ENCODE assay signal across 16 cellular contexts in the genomic region with DNA sequence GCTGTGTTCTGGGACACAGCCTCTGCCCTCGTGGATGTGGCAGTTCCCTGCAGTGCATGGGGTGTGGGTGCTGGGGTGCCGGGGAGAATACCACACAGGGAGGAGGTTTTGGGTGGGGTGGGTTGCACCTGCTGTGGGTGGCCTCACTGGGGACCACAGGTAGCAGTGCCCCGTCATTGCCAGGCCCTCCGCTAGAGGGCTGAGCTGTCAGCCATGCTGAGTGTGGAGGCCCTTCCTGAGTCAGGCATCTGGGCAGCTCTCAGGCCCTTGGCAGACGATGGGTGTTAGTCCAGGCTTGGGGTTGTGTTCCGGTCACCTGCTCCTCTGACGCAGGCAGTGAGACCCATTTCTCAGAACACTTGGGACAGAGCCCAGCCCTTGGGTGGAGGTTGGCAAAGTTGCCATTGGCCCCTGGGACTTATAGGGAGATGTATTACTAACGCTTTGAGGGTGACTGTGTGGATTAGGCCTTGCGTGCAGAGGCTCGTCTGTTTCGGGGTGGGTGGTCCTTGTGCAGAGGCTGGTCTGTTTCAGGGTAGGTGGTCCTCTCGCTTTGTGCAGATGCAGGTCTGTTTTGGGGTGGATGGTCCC. TPM values are rescaled to one million over a fixed set of nuclear protein-coding genes. Genes with fewer than 3 reads are reported as not detected.
DNase-seq lines count a peak whose midpoint lies in the region; ATAC-seq and TF ChIP-seq lines count a peak whose summit lies in the region.
"Had no signal": no experiment of that assay in that cellular context is flagged by ENCODE, and none has a peak within 500 bp of the region (broad histone marks: within the 10 kb centered on the region; RNA-seq: fewer than 3 reads in every experiment).

No MANE protein-coding gene starts in this region.

- H3K79me2 ChIP-seq in OCI-LY1 (ENCODE audit: insufficient read depth, low read length) = no peaks in the 10 kb centered on the region

- H4K20me1 ChIP-seq in OCI-LY1 (ENCODE audit: insufficient read depth, low read length) = no peaks in the 10 kb centered on the region

- TF ChIP-seq CTCF in OCI-LY1 (IDR thresholded peaks at IDR 0.05; ENCODE audit: low read length) = peak; percentile 64
- no peak for TF ChIP-seq CTCF in GM20000 (IDR thresholded peaks at IDR 0.05; ENCODE audit: extremely low read depth, missing control alignments)

- H2AFZ ChIP-seq in OCI-LY1 (ENCODE audit: low read length) = no peak overlapping the region

- H3K36me3 ChIP-seq in OCI-LY1 (ENCODE audit: insufficient read depth, low read length) = peaks cover 77% of the 10 kb centered on the region

- no peak overlapping the region for H3K4me2 ChIP-seq in OCI-LY1 (ENCODE audit: low read length)

- no peaks in the 10 kb centered on the region for H3K9me3 ChIP-seq in OCI-LY1 (ENCODE audit: low read length)
- H3K9me3 ChIP-seq: upper lobe of left lung had no signal

- peak; percentile 63 for DNase-seq in AG08396 (ENCODE audit: low spot score)
- DNase-seq in left lobe of liver (ENCODE audit: low spot score) = no peak
- DNase-seq in ecto neural progenitor cell (ENCODE audit: low spot score) = no peak
- no peak for DNase-seq in SKM-1 treated with dmso at 0.1 percent for 144 hours (lab: John Stamatoyannopoulos, UW; ENCODE audit: unreplicated experiment)
- DNase-seq in GM20000 (ENCODE audit: low spot score) = no peak
- DNase-seq in DMS79 (lab: John Stamatoyannopoulos, UW) = no peak
- DNase-seq: activated CD4-positive, alpha-beta T cell treated with anti-CD3 and anti-CD28 coated beads for 36 hours; activated T-cell treated with anti-CD3 and anti-CD28 coated beads, Interleukin-2, amount 50 U/mL, for 48 hours; anterior cingulate cortex; effector memory CD8-positive, alpha-beta T cell; mammary epithelial cell; NCI-H2171; stimulated activated CD4-positive, alpha-beta T cell treated with anti-CD3 and anti-CD28 coated beads, Interleukin-15, amount 100 ng/mL, for 24 hours; upper lobe of left lung had no signal

- no peak overlapping the region for H3K4me3 ChIP-seq in OCI-LY1 (ENCODE audit: low read depth, low read length, poor library complexity, severe bottlenecking)
- H3K4me3 ChIP-seq: upper lobe of left lung had no signal

- no peaks in the 10 kb centered on the region for H3K4me1 ChIP-seq in OCI-LY1 (ENCODE audit: insufficient read depth, low read length, severe bottlenecking)
- H3K4me1 ChIP-seq: upper lobe of left lung had no signal

- H3K27me3 ChIP-seq in OCI-LY1 (ENCODE audit: insufficient read depth, low read length) = no peaks in the 10 kb centered on the region
- H3K27me3 ChIP-seq: upper lobe of left lung had no signal

- ATAC-seq in esophagus mucosa (peak; percentile 97), left lobe of liver (peak; percentile 59)
- ATAC-seq: activated CD4-positive, alpha-beta T cell treated with anti-CD3 and anti-CD28 coated beads for 36 hours; effector memory CD8-positive, alpha-beta T cell had no signal

- no peak overlapping the region for H3K27ac ChIP-seq in OCI-LY1 (ENCODE audit: low read depth, low read length, poor library complexity, severe bottlenecking)
- H3K27ac ChIP-seq: upper lobe of left lung had no signal

- no peaks in the 10 kb centered on the region for H3F3A ChIP-seq in OCI-LY1 (ENCODE audit: insufficient read depth, low read length)

- no peaks in the 10 kb centered on the region for H3K9me2 ChIP-seq in OCI-LY1 (ENCODE audit: low read depth, low read length)

- no peak overlapping the region for H3K9ac ChIP-seq in OCI-LY1 (ENCODE audit: low read length)

RNA-seq across cellular contexts. Expression of gene PCNT, which starts 23.9 kb away (rescaled TPM):
- total RNA-seq in esophagus mucosa (18.1 TPM), left lobe of liver (13.2 TPM)

RNA-seq across cellular contexts. Expression of gene C21orf58, which starts 24.2 kb away (rescaled TPM):
- 4.7 TPM for total RNA-seq in esophagus mucosa
- total RNA-seq in left lobe of liver = 2.1 TPM
